Comparison of ENCODE assay signal across 1 cellular context in genomic region chr16:20385844-20386832, GRCh38.
TF ChIP-seq lines count a peak whose summit lies in the region.

No MANE protein-coding gene starts in this region.

TF ChIP-seq in HepG2, 621 proteins besides CTCF, POLR2A, EP300 and RAD21 (continued from another document and continues in another):
- 0 out of 2 replicates have a peak, but pooled peaks have one; percentile 27 for TF ChIP-seq ZNF576 (CRISPR knock-in tag; IDR thresholded peaks at IDR 0.05)
- 0 out of 2 replicates have a peak, but pooled peaks have one; percentile 35 for TF ChIP-seq ZNF12 (CRISPR knock-in tag; IDR thresholded peaks at IDR 0.05)
- peak; percentile 37; the same call in 1 of the 2 replicates for TF ChIP-seq POLR2G (IDR thresholded peaks at IDR 0.05; ENCODE audit: low read depth, low read length)
- TF ChIP-seq ZNF296 (CRISPR knock-in tag; conservative IDR thresholded peaks at IDR 0.05) = peak; percentile 10; the same call in 1 of the 2 replicates
- no peak; the same call in 1 of the 2 replicates for TF ChIP-seq FOXA3 (CRISPR knock-in tag; IDR thresholded peaks at IDR 0.05)
- peak; percentile 76; the same call in 1 of the 2 replicates for TF ChIP-seq ZNF546 (CRISPR knock-in tag; conservative IDR thresholded peaks at IDR 0.05)
- TF ChIP-seq PAXIP1 (CRISPR knock-in tag; conservative IDR thresholded peaks at IDR 0.05) = peak; percentile 91
- peak; percentile 86 for TF ChIP-seq PITX1 (CRISPR knock-in tag; IDR thresholded peaks at IDR 0.05)
- peak; percentile 91 for TF ChIP-seq HNF4G (IDR thresholded peaks at IDR 0.05; ENCODE audit: borderline replicate concordance, low read depth, low read length)
- peak; percentile 84; the same call in 1 of the 2 replicates for TF ChIP-seq HNF4G (CRISPR knock-in tag; IDR thresholded peaks at IDR 0.05; ENCODE audit: borderline replicate concordance, low read depth)
- no peak for TF ChIP-seq SOX13 (IDR thresholded peaks at IDR 0.05)
- peak in 1 of 2 experiments; percentile 49; a peak in 1 of 4 replicates for TF ChIP-seq SOX13 (CRISPR knock-in tag; conservative IDR thresholded peaks at IDR 0.05 in 1 of 2, IDR thresholded peaks at IDR 0.05 in 1 of 2)
- 0 out of 2 replicates have a peak, but pooled peaks have one; percentile 37 for TF ChIP-seq ZNF333 (CRISPR knock-in tag; IDR thresholded peaks at IDR 0.05; ENCODE audit: borderline replicate concordance)
- TF ChIP-seq ASH2L (IDR thresholded peaks at IDR 0.05; ENCODE audit: insufficient read length, low read depth, low read length) = peak; percentile 47
- TF ChIP-seq ZNF713 (CRISPR knock-in tag; IDR thresholded peaks at IDR 0.05) = 0 out of 2 replicates have a peak, but pooled peaks have one; percentile 47
- no peak; the same call in 1 of the 2 replicates for TF ChIP-seq RXRB (CRISPR knock-in tag; IDR thresholded peaks at IDR 0.05; ENCODE audit: borderline replicate concordance)
- TF ChIP-seq SRSF9 (IDR thresholded peaks at IDR 0.05; ENCODE audit: borderline replicate concordance, insufficient read depth, low read depth, low read length, poor library complexity, severe bottlenecking) = no peak
- TF ChIP-seq, protein P1, sequence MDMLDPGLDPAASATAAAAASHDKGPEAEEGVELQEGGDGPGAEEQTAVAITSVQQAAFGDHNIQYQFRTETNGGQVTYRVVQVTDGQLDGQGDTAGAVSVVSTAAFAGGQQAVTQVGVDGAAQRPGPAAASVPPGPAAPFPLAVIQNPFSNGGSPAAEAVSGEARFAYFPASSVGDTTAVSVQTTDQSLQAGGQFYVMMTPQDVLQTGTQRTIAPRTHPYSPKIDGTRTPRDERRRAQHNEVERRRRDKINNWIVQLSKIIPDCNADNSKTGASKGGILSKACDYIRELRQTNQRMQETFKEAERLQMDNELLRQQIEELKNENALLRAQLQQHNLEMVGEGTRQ (IDR thresholded peaks at IDR 0.05; ENCODE audit: low read depth, low read length) = peak; percentile 66
- TF ChIP-seq, protein P1 (CRISPR knock-in tag; IDR thresholded peaks at IDR 0.05; ENCODE audit: borderline replicate concordance) = peak; percentile 85; the same call in 1 of the 2 replicates
- TF ChIP-seq, protein P2, sequence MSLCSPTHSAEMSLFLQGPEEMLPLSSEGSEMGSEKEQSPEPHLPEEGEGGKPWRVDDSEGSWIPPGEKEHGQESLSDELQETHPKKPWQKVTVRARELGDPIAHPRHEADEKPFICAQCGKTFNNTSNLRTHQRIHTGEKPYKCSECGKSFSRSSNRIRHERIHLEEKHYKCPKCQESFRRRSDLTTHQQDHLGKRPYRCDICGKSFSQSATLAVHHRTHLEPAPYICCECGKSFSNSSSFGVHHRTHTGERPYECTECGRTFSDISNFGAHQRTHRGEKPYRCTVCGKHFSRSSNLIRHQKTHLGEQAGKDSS (CRISPR knock-in tag; IDR thresholded peaks at IDR 0.05; ENCODE audit: borderline replicate concordance, low read depth) = peak; percentile 43; the same call in 1 of the 2 replicates
- peak; percentile 44; the same call in 1 of the 2 replicates for TF ChIP-seq ZNF570 (CRISPR knock-in tag; IDR thresholded peaks at IDR 0.05; ENCODE audit: borderline replicate concordance)
- peak; percentile 56 for TF ChIP-seq IKZF4 (CRISPR knock-in tag; IDR thresholded peaks at IDR 0.05; ENCODE audit: borderline replicate concordance, low read depth, not compliant biosample characterization)
- TF ChIP-seq, protein P3, sequence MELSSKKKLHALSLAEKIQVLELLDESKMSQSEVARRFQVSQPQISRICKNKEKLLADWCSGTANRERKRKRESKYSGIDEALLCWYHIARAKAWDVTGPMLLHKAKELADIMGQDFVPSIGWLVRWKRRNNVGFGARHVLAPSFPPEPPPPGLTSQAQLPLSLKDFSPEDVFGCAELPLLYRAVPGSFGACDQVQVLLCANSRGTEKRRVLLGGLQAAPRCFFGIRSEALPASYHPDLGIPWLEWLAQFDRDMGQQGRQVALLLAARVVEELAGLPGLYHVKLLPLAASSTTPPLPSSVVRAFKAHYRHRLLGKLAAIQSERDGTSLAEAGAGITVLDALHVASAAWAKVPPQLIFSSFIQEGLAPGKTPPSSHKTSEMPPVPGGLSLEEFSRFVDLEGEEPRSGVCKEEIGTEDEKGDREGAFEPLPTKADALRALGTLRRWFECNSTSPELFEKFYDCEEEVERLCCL (CRISPR knock-in tag; IDR thresholded peaks at IDR 0.05; ENCODE audit: borderline replicate concordance) = peak; percentile 94; the same call in 1 of the 2 replicates
- TF ChIP-seq KAT8 (CRISPR knock-in tag; IDR thresholded peaks at IDR 0.05) = peak; percentile 3; the same call in 1 of the 2 replicates
- TF ChIP-seq KDM5B (CRISPR knock-in tag; IDR thresholded peaks at IDR 0.05; ENCODE audit: borderline replicate concordance) = peak; percentile 96
- TF ChIP-seq NCOA2 (CRISPR knock-in tag; IDR thresholded peaks at IDR 0.05) = peak; percentile 68; the same call in 1 of the 2 replicates
- TF ChIP-seq, protein P4, sequence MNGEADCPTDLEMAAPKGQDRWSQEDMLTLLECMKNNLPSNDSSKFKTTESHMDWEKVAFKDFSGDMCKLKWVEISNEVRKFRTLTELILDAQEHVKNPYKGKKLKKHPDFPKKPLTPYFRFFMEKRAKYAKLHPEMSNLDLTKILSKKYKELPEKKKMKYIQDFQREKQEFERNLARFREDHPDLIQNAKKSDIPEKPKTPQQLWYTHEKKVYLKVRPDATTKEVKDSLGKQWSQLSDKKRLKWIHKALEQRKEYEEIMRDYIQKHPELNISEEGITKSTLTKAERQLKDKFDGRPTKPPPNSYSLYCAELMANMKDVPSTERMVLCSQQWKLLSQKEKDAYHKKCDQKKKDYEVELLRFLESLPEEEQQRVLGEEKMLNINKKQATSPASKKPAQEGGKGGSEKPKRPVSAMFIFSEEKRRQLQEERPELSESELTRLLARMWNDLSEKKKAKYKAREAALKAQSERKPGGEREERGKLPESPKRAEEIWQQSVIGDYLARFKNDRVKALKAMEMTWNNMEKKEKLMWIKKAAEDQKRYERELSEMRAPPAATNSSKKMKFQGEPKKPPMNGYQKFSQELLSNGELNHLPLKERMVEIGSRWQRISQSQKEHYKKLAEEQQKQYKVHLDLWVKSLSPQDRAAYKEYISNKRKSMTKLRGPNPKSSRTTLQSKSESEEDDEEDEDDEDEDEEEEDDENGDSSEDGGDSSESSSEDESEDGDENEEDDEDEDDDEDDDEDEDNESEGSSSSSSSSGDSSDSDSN (CRISPR knock-in tag; IDR thresholded peaks at IDR 0.05) = peak; percentile 72
- TF ChIP-seq ZNF605 (CRISPR knock-in tag; IDR thresholded peaks at IDR 0.05) = 0 out of 2 replicates have a peak, but pooled peaks have one; percentile 65
- TF ChIP-seq, protein P5, sequence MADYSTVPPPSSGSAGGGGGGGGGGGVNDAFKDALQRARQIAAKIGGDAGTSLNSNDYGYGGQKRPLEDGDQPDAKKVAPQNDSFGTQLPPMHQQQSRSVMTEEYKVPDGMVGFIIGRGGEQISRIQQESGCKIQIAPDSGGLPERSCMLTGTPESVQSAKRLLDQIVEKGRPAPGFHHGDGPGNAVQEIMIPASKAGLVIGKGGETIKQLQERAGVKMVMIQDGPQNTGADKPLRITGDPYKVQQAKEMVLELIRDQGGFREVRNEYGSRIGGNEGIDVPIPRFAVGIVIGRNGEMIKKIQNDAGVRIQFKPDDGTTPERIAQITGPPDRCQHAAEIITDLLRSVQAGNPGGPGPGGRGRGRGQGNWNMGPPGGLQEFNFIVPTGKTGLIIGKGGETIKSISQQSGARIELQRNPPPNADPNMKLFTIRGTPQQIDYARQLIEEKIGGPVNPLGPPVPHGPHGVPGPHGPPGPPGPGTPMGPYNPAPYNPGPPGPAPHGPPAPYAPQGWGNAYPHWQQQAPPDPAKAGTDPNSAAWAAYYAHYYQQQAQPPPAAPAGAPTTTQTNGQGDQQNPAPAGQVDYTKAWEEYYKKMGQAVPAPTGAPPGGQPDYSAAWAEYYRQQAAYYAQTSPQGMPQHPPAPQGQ (CRISPR knock-in tag; IDR thresholded peaks at IDR 0.05; ENCODE audit: borderline replicate concordance) = 0 out of 2 replicates have a peak, but pooled peaks have one; percentile 78
- TF ChIP-seq, protein P6, sequence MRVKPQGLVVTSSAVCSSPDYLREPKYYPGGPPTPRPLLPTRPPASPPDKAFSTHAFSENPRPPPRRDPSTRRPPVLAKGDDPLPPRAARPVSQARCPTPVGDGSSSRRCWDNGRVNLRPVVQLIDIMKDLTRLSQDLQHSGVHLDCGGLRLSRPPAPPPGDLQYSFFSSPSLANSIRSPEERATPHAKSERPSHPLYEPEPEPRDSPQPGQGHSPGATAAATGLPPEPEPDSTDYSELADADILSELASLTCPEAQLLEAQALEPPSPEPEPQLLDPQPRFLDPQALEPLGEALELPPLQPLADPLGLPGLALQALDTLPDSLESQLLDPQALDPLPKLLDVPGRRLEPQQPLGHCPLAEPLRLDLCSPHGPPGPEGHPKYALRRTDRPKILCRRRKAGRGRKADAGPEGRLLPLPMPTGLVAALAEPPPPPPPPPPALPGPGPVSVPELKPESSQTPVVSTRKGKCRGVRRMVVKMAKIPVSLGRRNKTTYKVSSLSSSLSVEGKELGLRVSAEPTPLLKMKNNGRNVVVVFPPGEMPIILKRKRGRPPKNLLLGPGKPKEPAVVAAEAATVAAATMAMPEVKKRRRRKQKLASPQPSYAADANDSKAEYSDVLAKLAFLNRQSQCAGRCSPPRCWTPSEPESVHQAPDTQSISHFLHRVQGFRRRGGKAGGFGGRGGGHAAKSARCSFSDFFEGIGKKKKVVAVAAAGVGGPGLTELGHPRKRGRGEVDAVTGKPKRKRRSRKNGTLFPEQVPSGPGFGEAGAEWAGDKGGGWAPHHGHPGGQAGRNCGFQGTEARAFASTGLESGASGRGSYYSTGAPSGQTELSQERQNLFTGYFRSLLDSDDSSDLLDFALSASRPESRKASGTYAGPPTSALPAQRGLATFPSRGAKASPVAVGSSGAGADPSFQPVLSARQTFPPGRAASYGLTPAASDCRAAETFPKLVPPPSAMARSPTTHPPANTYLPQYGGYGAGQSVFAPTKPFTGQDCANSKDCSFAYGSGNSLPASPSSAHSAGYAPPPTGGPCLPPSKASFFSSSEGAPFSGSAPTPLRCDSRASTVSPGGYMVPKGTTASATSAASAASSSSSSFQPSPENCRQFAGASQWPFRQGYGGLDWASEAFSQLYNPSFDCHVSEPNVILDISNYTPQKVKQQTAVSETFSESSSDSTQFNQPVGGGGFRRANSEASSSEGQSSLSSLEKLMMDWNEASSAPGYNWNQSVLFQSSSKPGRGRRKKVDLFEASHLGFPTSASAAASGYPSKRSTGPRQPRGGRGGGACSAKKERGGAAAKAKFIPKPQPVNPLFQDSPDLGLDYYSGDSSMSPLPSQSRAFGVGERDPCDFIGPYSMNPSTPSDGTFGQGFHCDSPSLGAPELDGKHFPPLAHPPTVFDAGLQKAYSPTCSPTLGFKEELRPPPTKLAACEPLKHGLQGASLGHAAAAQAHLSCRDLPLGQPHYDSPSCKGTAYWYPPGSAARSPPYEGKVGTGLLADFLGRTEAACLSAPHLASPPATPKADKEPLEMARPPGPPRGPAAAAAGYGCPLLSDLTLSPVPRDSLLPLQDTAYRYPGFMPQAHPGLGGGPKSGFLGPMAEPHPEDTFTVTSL (CRISPR knock-in tag; IDR thresholded peaks at IDR 0.05; ENCODE audit: borderline replicate concordance) = peak; percentile 80; the same call in 1 of the 2 replicates
- TF ChIP-seq ZSCAN29 (CRISPR knock-in tag; conservative IDR thresholded peaks at IDR 0.05) = peak; percentile 67; the same call in 1 of the 2 replicates
- peak; percentile 52; the same call in 1 of the 2 replicates for TF ChIP-seq KLF13 (CRISPR knock-in tag; IDR thresholded peaks at IDR 0.05)
- TF ChIP-seq, protein P7, sequence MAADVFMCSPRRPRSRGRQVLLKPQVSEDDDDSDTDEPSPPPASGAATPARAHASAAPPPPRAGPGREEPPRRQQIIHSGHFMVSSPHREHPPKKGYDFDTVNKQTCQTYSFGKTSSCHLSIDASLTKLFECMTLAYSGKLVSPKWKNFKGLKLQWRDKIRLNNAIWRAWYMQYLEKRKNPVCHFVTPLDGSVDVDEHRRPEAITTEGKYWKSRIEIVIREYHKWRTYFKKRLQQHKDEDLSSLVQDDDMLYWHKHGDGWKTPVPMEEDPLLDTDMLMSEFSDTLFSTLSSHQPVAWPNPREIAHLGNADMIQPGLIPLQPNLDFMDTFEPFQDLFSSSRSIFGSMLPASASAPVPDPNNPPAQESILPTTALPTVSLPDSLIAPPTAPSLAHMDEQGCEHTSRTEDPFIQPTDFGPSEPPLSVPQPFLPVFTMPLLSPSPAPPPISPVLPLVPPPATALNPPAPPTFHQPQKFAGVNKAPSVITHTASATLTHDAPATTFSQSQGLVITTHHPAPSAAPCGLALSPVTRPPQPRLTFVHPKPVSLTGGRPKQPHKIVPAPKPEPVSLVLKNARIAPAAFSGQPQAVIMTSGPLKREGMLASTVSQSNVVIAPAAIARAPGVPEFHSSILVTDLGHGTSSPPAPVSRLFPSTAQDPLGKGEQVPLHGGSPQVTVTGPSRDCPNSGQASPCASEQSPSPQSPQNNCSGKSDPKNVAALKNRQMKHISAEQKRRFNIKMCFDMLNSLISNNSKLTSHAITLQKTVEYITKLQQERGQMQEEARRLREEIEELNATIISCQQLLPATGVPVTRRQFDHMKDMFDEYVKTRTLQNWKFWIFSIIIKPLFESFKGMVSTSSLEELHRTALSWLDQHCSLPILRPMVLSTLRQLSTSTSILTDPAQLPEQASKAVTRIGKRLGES (CRISPR knock-in tag; IDR thresholded peaks at IDR 0.05; ENCODE audit: borderline replicate concordance) = 0 out of 2 replicates have a peak, but pooled peaks have one; percentile 41
